Comparison of ENCODE assay signal across 8 cellular contexts in the genomic region with DNA sequence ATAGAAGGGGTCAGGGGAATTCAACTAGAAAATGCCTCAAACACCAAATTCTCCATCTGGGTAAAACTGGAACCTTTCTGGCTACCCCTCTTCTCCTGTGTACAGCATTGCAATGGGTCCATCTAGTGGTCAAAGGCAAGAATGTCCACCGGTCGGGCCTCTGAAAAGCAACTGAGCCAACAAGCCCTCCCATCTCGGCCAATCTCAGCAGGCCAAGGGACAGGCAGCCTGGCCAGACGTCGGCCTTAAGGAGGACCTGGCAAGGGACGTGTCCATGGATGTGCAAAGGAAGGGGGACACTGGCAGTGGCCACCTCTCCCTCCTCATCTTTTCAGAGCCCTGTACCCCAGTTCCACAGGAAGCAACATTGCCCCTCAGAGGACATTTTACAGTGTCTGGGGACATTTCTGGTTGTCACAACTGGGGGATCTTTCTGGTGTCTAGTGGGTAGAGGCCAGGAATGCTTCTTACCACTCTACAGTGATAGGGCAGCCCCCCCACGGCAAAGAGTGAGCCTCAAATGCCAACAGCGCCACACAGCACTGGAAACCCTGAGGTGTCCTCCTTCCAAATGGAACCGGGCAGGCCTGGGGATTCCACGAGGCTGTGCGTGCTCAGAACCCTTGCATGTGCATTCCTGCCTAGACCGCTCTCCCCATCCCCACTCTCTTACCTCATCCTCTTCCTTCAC.
DNase-seq lines count a peak whose midpoint lies in the region; ATAC-seq and TF ChIP-seq lines count a peak whose summit lies in the region.

No MANE protein-coding gene starts in this region.

- H3K4me3 Mint-ChIP-seq in activated T-helper 1 cell treated with anti-CD3 and anti-CD28 coated beads, Interleukin-12 subunit alpha, Interleukin-12 subunit beta, Interleukin-2, Interleukin-4 antibody, amounts not matched to agents 30 ng/mL and 10 ng/mL and 1 ng/mL, durations not matched to agents 14 hours and 24 hours and 36 hours, result no peak overlapping the region
- H3K4me3 Mint-ChIP-seq in effector memory CD8-positive, alpha-beta T cell, result no peak overlapping the region

- H3K4me3 ChIP-seq in cardiac muscle cell, result no peak overlapping the region

- peaks cover 5% of the 10 kb centered on the region for H3K27me3 ChIP-seq in cardiac muscle cell

- DNase-seq in NCI-H345 (lab: John Stamatoyannopoulos, UW), result peak; percentile 83
- DNase-seq in activated T-helper 1 cell treated with anti-CD3 and anti-CD28 coated beads, Interleukin-12 subunit alpha, Interleukin-12 subunit beta, Interleukin-2, Interleukin-4 antibody, amounts not matched to agents 30 ng/mL and 10 ng/mL and 1 ng/mL, durations not matched to agents 14 hours and 24 hours and 36 hours (ENCODE audit: low spot score), result peak; percentile 16
- DNase-seq in cardiac muscle cell (ENCODE audit: low read depth in 1 of 2, low spot score in 1 of 2), result peak; percentile 77 to 86
- peak; percentile 45 to 93 (median 67) for DNase-seq in posterior cingulate gyrus
- DNase-seq in effector memory CD8-positive, alpha-beta T cell, result no peak

- TF ChIP-seq CTCF in C4-2B (conservative IDR thresholded peaks at IDR 0.05) (peak; percentile 80), cardiac muscle cell (IDR thresholded peaks at IDR 0.05; ENCODE audit: low read depth, low read length) (peak; percentile 92)

- no peaks in the 10 kb centered on the region for H3K27me3 Mint-ChIP-seq in activated T-helper 1 cell treated with anti-CD3 and anti-CD28 coated beads, Interleukin-12 subunit alpha, Interleukin-12 subunit beta, Interleukin-2, Interleukin-4 antibody, amounts not matched to agents 30 ng/mL and 10 ng/mL and 1 ng/mL, durations not matched to agents 14 hours and 24 hours and 36 hours (ENCODE audit: insufficient read depth)
- peaks cover 0 to 14% of the 10 kb centered on the region in 2 donors for H3K27me3 Mint-ChIP-seq in effector memory CD8-positive, alpha-beta T cell

- H3K9me3 ChIP-seq in cardiac muscle cell (ENCODE audit: low read depth), result no peaks in the 10 kb centered on the region

- H3K4me1 ChIP-seq in cardiac muscle cell (ENCODE audit: low read depth), result no peaks in the 10 kb centered on the region

- no peaks in the 10 kb centered on the region for H3K4me1 Mint-ChIP-seq in activated T-helper 1 cell treated with anti-CD3 and anti-CD28 coated beads, Interleukin-12 subunit alpha, Interleukin-12 subunit beta, Interleukin-2, Interleukin-4 antibody, amounts not matched to agents 30 ng/mL and 10 ng/mL and 1 ng/mL, durations not matched to agents 14 hours and 24 hours and 36 hours (ENCODE audit: low read depth)
- peaks cover 0 to 2% of the 10 kb centered on the region in 2 donors for H3K4me1 Mint-ChIP-seq in effector memory CD8-positive, alpha-beta T cell (ENCODE audit: low read depth in 2 of 2)

- no peaks in the 10 kb centered on the region for H3K36me3 ChIP-seq in cardiac muscle cell

- intact Hi-C loops in activated T-helper 1 cell treated with anti-CD3 and anti-CD28 coated beads, Interleukin-12 subunit alpha, Interleukin-12 subunit beta, Interleukin-2, Interleukin-4 antibody, amounts not matched to agents 30 ng/mL and 10 ng/mL and 1 ng/mL, durations not matched to agents 14 hours and 24 hours and 36 hours (cut with micrococcal nuclease), result no loop called here
- intact Hi-C loops in posterior cingulate gyrus (cut with DNase I), result loop anchor here (1.0 kb wide), 1 partner anchor 345 kb away; no protein-coding TSS in a partner anchor

- H3K9me3 Mint-ChIP-seq in activated T-helper 1 cell treated with anti-CD3 and anti-CD28 coated beads, Interleukin-12 subunit alpha, Interleukin-12 subunit beta, Interleukin-2, Interleukin-4 antibody, amounts not matched to agents 30 ng/mL and 10 ng/mL and 1 ng/mL, durations not matched to agents 14 hours and 24 hours and 36 hours, result no peaks in the 10 kb centered on the region
- H3K9me3 Mint-ChIP-seq in effector memory CD8-positive, alpha-beta T cell, result peaks cover 0 to 7% of the 10 kb centered on the region in 2 donors

- H3K27ac ChIP-seq in C4-2B (no peak overlapping the region), cardiac muscle cell (no peak overlapping the region)

- ATAC-seq in GM18508 (IDR thresholded peaks at IDR 0.05; ENCODE audit: insufficient read depth, unreplicated experiment), result peak; percentile 66
- peak; percentile 57 for ATAC-seq in HG03060 (IDR thresholded peaks at IDR 0.05; ENCODE audit: low read depth, unreplicated experiment)
- no peak for ATAC-seq in effector memory CD8-positive, alpha-beta T cell (replicated peaks)

- no peaks in the 10 kb centered on the region for H3K36me3 Mint-ChIP-seq in activated T-helper 1 cell treated with anti-CD3 and anti-CD28 coated beads, Interleukin-12 subunit alpha, Interleukin-12 subunit beta, Interleukin-2, Interleukin-4 antibody, amounts not matched to agents 30 ng/mL and 10 ng/mL and 1 ng/mL, durations not matched to agents 14 hours and 24 hours and 36 hours (ENCODE audit: low read depth)
- peaks cover 3% of the 10 kb centered on the region for H3K36me3 Mint-ChIP-seq in effector memory CD8-positive, alpha-beta T cell (ENCODE audit: insufficient read depth)

- H3K27ac Mint-ChIP-seq in activated T-helper 1 cell treated with anti-CD3 and anti-CD28 coated beads, Interleukin-12 subunit alpha, Interleukin-12 subunit beta, Interleukin-2, Interleukin-4 antibody, amounts not matched to agents 30 ng/mL and 10 ng/mL and 1 ng/mL, durations not matched to agents 14 hours and 24 hours and 36 hours, result no peak overlapping the region
- no peak overlapping the region for H3K27ac Mint-ChIP-seq in effector memory CD8-positive, alpha-beta T cell

Comparison
In these comparisons a context has a peak if more than half of its experiments do, and no peak if none do; other contexts are left out.
1. DNase-seq: peak in NCI-H345 (single experiment), activated T-helper 1 cell treated with anti-CD3 and anti-CD28 coated beads, Interleukin-12 subunit alpha, Interleukin-12 subunit beta, Interleukin-2, Interleukin-4 antibody, amounts not matched to agents 30 ng/mL and 10 ng/mL and 1 ng/mL, durations not matched to agents 14 hours and 24 hours and 36 hours (single experiment), cardiac muscle cell (2 of 2) and posterior cingulate gyrus (10 of 10); none in effector memory CD8-positive, alpha-beta T cell (0 of 3).